Comparison of ENCODE assay signal across 10 cellular contexts in the genomic region with DNA sequence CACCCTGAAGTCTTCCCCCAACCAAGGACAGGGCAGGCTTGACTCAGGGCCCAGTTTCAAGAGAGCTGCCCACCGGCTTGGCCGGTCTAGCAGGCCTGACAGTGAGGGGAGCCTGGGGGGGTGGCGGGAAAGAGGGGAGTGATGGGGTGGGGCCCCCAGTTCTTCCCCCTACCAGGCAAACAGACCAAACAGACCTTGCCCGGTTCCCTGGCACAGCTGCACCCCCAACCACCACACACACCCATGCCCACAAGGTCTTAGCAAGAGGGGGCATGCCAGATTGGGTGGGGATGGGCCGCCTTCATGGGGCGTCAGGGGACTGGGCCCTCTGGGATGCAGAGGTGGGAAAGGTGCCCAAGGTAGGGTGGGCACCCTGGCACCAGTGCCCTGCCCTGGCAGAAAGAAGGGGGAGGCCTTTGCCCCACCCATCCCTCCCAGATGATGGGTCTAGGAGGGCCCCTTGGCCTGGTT. TPM values are rescaled to one million over a fixed set of nuclear protein-coding genes. Genes with fewer than 3 reads are reported as not detected.
DNase-seq lines count a peak whose midpoint lies in the region; ATAC-seq and TF ChIP-seq lines count a peak whose summit lies in the region.
"Had no signal": no experiment of that assay in that cellular context is flagged by ENCODE, and none has a peak within 500 bp of the region (broad histone marks: within the 10 kb centered on the region; RNA-seq: fewer than 3 reads in every experiment).

No MANE protein-coding gene starts in this region.

- DNase-seq in activated CD8-positive, alpha-beta memory T cell treated with anti-CD3 and anti-CD28 coated beads, Interleukin-2, amount 50 U/mL, for 48 hours, result peak; percentile 47
- DNase-seq in activated CD8-positive, alpha-beta memory T cell treated with anti-CD3 and anti-CD28 coated beads, Interleukin-2, amount 10 ng/mL, durations not matched to agents 7 days and 5 days, result no peak
- DNase-seq in lower lobe of right lung (no peak), thyroid gland (peak in 1 of 2 donors; percentile 52), NOMO-1 treated with DMSO at 0.1 percent for 48 hours (lab: John Stamatoyannopoulos, UW; ENCODE audit: unreplicated experiment) (no peak), NCI-H510A treated with DMSO at 0.1 percent for 48 hours (lab: John Stamatoyannopoulos, UW) (no peak)

- TF ChIP-seq POLR2A in thyroid gland (IDR thresholded peaks at IDR 0.05), result no peak

- peak overlapping the region; percentile 76 for H3K27ac ChIP-seq in lower lobe of right lung
- peak overlapping the region; percentile 33 to 63 (median 58) for H3K27ac ChIP-seq in thyroid gland

- WGBS in thyroid gland, 2 donors, result 23 to 47% methylated on average over 3 to 4 of the region's 6 CpGs

- H3K4me1 ChIP-seq in lower lobe of right lung, result peaks cover 89% of the 10 kb centered on the region
- peaks cover 61 to 71% of the 10 kb centered on the region in 2 donors for H3K4me1 ChIP-seq in thyroid gland

- H3K4me1 Mint-ChIP-seq in activated CD8-positive, alpha-beta memory T cell treated with anti-CD3 and anti-CD28 coated beads, Interleukin-2, amount 10 ng/mL, durations not matched to agents 7 days and 5 days, result peaks cover 71% of the 10 kb centered on the region
- peaks cover 40% of the 10 kb centered on the region for H3K4me1 Mint-ChIP-seq in brain

- no peak overlapping the region for H3K4me3 Mint-ChIP-seq in activated CD8-positive, alpha-beta memory T cell treated with anti-CD3 and anti-CD28 coated beads, Interleukin-2, amount 10 ng/mL, durations not matched to agents 7 days and 5 days
- no peak overlapping the region for H3K4me3 Mint-ChIP-seq in brain

- TF ChIP-seq CTCF in brain (conservative IDR thresholded peaks at IDR 0.05) (no peak), lower lobe of right lung (IDR thresholded peaks at IDR 0.05) (no peak), thyroid gland (IDR thresholded peaks at IDR 0.05) (no peak)

- H3K27ac Mint-ChIP-seq in activated CD8-positive, alpha-beta memory T cell treated with anti-CD3 and anti-CD28 coated beads, Interleukin-2, amount 10 ng/mL, durations not matched to agents 7 days and 5 days, result no peak overlapping the region
- H3K27ac Mint-ChIP-seq in brain, result peak overlapping the region in 3 of 5 experiments; percentile 78 to 96 (median 83)

- H3K27me3 ChIP-seq in lower lobe of right lung (ENCODE audit: low read depth), result no peaks in the 10 kb centered on the region
- H3K27me3 ChIP-seq in thyroid gland, result no peaks in the 10 kb centered on the region

- CTCF ChIA-PET in activated CD8-positive, alpha-beta memory T cell treated with anti-CD3 and anti-CD28 coated beads, Interleukin-2, amount 10 ng/mL, durations not matched to agents 7 days and 5 days (lab: Charles Lee), result interaction anchor here (11.9 to 18.7 kb wide), 2 partner anchors 13 to 41 kb away, joined by 212 to 328 read pairs; partner anchors contain the start of genes ADAM15, EFNA4, LENEP and ZBTB7B

- H3K9me3 Mint-ChIP-seq in activated CD8-positive, alpha-beta memory T cell treated with anti-CD3 and anti-CD28 coated beads, Interleukin-2, amount 10 ng/mL, durations not matched to agents 7 days and 5 days (ENCODE audit: low read depth), result no peaks in the 10 kb centered on the region
- no peaks in the 10 kb centered on the region for H3K9me3 Mint-ChIP-seq in brain

- no peak for ATAC-seq in activated CD8-positive, alpha-beta memory T cell treated with anti-CD3 and anti-CD28 coated beads, Interleukin-2, amount 10 ng/mL, durations not matched to agents 7 days and 5 days
- ATAC-seq in lower lobe of right lung (no peak), HG02642 (IDR thresholded peaks at IDR 0.05; ENCODE audit: poor library complexity, unreplicated experiment) (no peak)

- H3K4me3 ChIP-seq in lower lobe of right lung (no peak overlapping the region), thyroid gland (replicated peaks in 1 of 3) (no peak overlapping the region)

- H3K9me3 ChIP-seq in lower lobe of right lung (no peaks in the 10 kb centered on the region), thyroid gland (no peaks in the 10 kb centered on the region)

- no peaks in the 10 kb centered on the region for H3K27me3 Mint-ChIP-seq in activated CD8-positive, alpha-beta memory T cell treated with anti-CD3 and anti-CD28 coated beads, Interleukin-2, amount 10 ng/mL, durations not matched to agents 7 days and 5 days
- no peaks in the 10 kb centered on the region for H3K27me3 Mint-ChIP-seq in brain

- H3K36me3 ChIP-seq in lower lobe of right lung (peaks cover 31% of the 10 kb centered on the region), thyroid gland (peaks cover 17 to 21% of the 10 kb centered on the region in 2 donors)

- H3K36me3 Mint-ChIP-seq in activated CD8-positive, alpha-beta memory T cell treated with anti-CD3 and anti-CD28 coated beads, Interleukin-2, amount 10 ng/mL, durations not matched to agents 7 days and 5 days, result peaks cover 16% of the 10 kb centered on the region
- H3K36me3 Mint-ChIP-seq in brain, result no peaks in the 10 kb centered on the region

- intact Hi-C loops in lower lobe of right lung (cut with DNase I), result no loop called here
- intact Hi-C loops in thyroid gland (cut with DNase I), result no loop called here

RNA-seq across cellular contexts. Expression of gene ZBTB7B, which starts 8.9 kb away (rescaled TPM):
- total RNA-seq in activated CD8-positive, alpha-beta memory T cell treated with anti-CD3 and anti-CD28 coated beads, Interleukin-2, amount 10 ng/mL, durations not matched to agents 7 days and 5 days, result 10 to 100 TPM; 58.1 to 74.8 TPM
- 25.7 TPM for polyA plus RNA-seq in brain (ENCODE audit: insufficient read depth, low read depth, low replicate concordance)
- 72.0 TPM for total RNA-seq in lower lobe of right lung
- total RNA-seq in thyroid gland, result 10 to 100 TPM; 35.7 to 89.8 (median 47.3) TPM

RNA-seq across cellular contexts. Expression of gene LENEP, which starts 18.1 kb away (rescaled TPM):
- 1 to 10 TPM in 1 of 2 experiments, under 1 TPM in 1; 0.91 to 1.2 TPM for total RNA-seq in activated CD8-positive, alpha-beta memory T cell treated with anti-CD3 and anti-CD28 coated beads, Interleukin-2, amount 10 ng/mL, durations not matched to agents 7 days and 5 days
- polyA plus RNA-seq in brain (ENCODE audit: insufficient read depth, low read depth, low replicate concordance), result not detected
- total RNA-seq in lower lobe of right lung (not detected), thyroid gland (not detected)

RNA-seq across cellular contexts. Expression of gene DCST2, which starts 22.1 kb away (rescaled TPM):
- under 1 TPM; 0.09 to 0.29 TPM for total RNA-seq in activated CD8-positive, alpha-beta memory T cell treated with anti-CD3 and anti-CD28 coated beads, Interleukin-2, amount 10 ng/mL, durations not matched to agents 7 days and 5 days
- 0.81 TPM for polyA plus RNA-seq in brain (ENCODE audit: insufficient read depth, low read depth, low replicate concordance)
- total RNA-seq in lower lobe of right lung (1.4 TPM), thyroid gland (1 to 10 TPM in 1 of 4 donors, under 1 TPM in 2, not detected in 1; 0.33 to 4.2 (median 0.50) TPM)

RNA-seq across cellular contexts. Expression of gene DCST1, which starts 22.2 kb away (rescaled TPM):
- not detected for total RNA-seq in activated CD8-positive, alpha-beta memory T cell treated with anti-CD3 and anti-CD28 coated beads, Interleukin-2, amount 10 ng/mL, durations not matched to agents 7 days and 5 days
- polyA plus RNA-seq in brain (ENCODE audit: insufficient read depth, low read depth, low replicate concordance), result not detected
- total RNA-seq in lower lobe of right lung (not detected), thyroid gland (under 1 TPM in 1 of 4 donors, not detected in 3; 0.24 TPM)
- total RNA-seq: HT1080, pulmonary artery endothelial cell had no signal

RNA-seq across cellular contexts. Expression of gene FLAD1, which starts 28.3 kb away (rescaled TPM):
- 10 to 100 TPM; 48.2 to 63.7 TPM for total RNA-seq in activated CD8-positive, alpha-beta memory T cell treated with anti-CD3 and anti-CD28 coated beads, Interleukin-2, amount 10 ng/mL, durations not matched to agents 7 days and 5 days
- 47.9 TPM for polyA plus RNA-seq in brain (ENCODE audit: insufficient read depth, low read depth, low replicate concordance)
- total RNA-seq in lower lobe of right lung (31.9 TPM), thyroid gland (10 to 100 TPM; 24.1 to 39.3 (median 31.1) TPM)
